1 cellular context compared by ENCODE assay signal in the genomic region with DNA sequence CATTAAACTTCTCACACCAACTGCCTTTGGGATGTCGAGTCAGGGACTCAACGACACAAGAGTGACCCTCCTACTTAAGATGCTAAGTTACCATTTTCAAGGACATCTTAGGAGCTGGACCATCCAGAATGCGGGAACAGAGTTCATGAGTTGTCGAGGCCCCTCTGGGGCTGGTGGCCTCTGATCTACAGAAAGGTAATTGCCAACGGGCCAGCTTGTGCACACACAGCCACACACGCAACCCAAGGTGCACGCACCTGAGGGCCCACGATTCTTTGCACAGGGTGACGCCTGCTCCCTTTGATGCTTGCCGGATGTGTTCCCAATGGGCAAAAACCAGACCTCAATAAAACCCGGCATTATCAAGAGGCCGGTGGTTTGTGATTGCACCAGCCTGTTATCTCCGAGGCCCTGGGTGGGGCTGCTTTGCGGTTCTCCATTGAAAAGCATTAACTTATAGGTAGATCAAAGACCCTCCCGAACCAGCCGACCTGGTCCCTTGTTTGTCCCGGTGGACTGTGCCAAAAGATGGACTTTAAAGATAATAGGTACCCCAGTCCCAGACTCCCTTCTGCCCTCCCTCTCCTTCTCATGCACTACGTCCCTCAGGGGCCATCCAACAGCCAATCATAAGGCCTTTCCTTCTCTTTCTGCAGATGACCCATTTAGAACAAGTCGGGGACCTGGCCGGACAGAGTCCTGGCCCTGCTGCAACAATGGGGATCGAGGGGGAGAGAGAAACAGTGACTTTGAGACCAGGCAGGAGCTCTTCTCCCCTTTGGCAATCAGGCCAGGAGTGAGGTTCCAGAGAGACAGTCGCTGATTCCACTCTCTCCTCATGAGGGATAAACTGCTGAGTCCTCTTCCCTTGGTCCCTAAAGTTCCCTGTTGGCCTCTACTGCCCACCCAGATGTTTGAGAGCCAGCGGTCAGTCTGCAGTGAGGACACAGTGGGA.
TF ChIP-seq lines count a peak whose summit lies in the region.

No MANE protein-coding gene starts in this region.

TF ChIP-seq in HepG2, 621 proteins besides CTCF, POLR2A, EP300 and RAD21 (continued from another document and continues in another):
- TF ChIP-seq SNAPC4 (CRISPR knock-in tag; IDR thresholded peaks at IDR 0.05) (0 out of 2 replicates have a peak, but pooled peaks have one; percentile 70), GPN1 (CRISPR knock-in tag; IDR thresholded peaks at IDR 0.05; ENCODE audit: borderline replicate concordance) (no peak), ZNF782 (CRISPR knock-in tag; IDR thresholded peaks at IDR 0.05; ENCODE audit: borderline replicate concordance) (0 out of 2 replicates have a peak, but pooled peaks have one; percentile 49), GMEB1 (CRISPR knock-in tag; IDR thresholded peaks at IDR 0.05; ENCODE audit: borderline replicate concordance) (peak; percentile 73), ZNF841 (CRISPR knock-in tag; IDR thresholded peaks at IDR 0.05; ENCODE audit: borderline replicate concordance) (no peak; the same call in 1 of the 2 replicates), SMARCE1 (IDR thresholded peaks at IDR 0.05; ENCODE audit: borderline replicate concordance) (no peak), SNAPC5 (CRISPR knock-in tag; IDR thresholded peaks at IDR 0.05; ENCODE audit: borderline replicate concordance) (peak; percentile 86; the same call in 1 of the 2 replicates), ZFYVE20 (CRISPR knock-in tag; IDR thresholded peaks at IDR 0.05; ENCODE audit: borderline replicate concordance, low read depth) (no peak), KDM4B (CRISPR knock-in tag; IDR thresholded peaks at IDR 0.05) (peak; percentile 46; the same call in 1 of the 2 replicates), ZNF670 (CRISPR knock-in tag; IDR thresholded peaks at IDR 0.05; ENCODE audit: borderline replicate concordance) (peak; percentile 83), MXD4 (CRISPR knock-in tag; IDR thresholded peaks at IDR 0.05) (peak; percentile 73; the same call in 1 of the 2 replicates), REL (CRISPR knock-in tag; conservative IDR thresholded peaks at IDR 0.05) (peak; percentile 56; the same call in 1 of the 2 replicates), ETS1 (CRISPR knock-in tag; IDR thresholded peaks at IDR 0.05) (0 out of 2 replicates have a peak, but pooled peaks have one; percentile 27), GMEB2 (CRISPR knock-in tag; IDR thresholded peaks at IDR 0.05; ENCODE audit: low read depth) (no peak; the same call in 1 of the 2 replicates), ZNF883 (CRISPR knock-in tag; IDR thresholded peaks at IDR 0.05; ENCODE audit: not compliant biosample characterization) (peak; percentile 19), EZH2 (conservative IDR thresholded peaks at IDR 0.05; ENCODE audit: low read depth, low read length) (no peak), POLR2AphosphoS2 (IDR thresholded peaks at IDR 0.05; ENCODE audit: low read depth, low read length) (no peak), TBX2 (CRISPR knock-in tag; IDR thresholded peaks at IDR 0.05; ENCODE audit: borderline replicate concordance) (peak; percentile 99), ZNF580 (CRISPR knock-in tag; IDR thresholded peaks at IDR 0.05; ENCODE audit: borderline replicate concordance, low read depth) (no peak; the same call in 1 of the 2 replicates), ZMAT3 (CRISPR knock-in tag; conservative IDR thresholded peaks at IDR 0.05) (peak; percentile 53; the same call in 1 of the 2 replicates), AHR (CRISPR knock-in tag; IDR thresholded peaks at IDR 0.05) (peak; percentile 100), SIX4 (CRISPR knock-in tag; IDR thresholded peaks at IDR 0.05) (peak; percentile 93), ZMAT5 (CRISPR knock-in tag; IDR thresholded peaks at IDR 0.05; ENCODE audit: borderline replicate concordance, low read depth) (no peak), PLRG1 (conservative IDR thresholded peaks at IDR 0.05) (no peak), MEIS2 (CRISPR knock-in tag; IDR thresholded peaks at IDR 0.05) (peak; percentile 92), MIXL1 (CRISPR knock-in tag; IDR thresholded peaks at IDR 0.05) (peak; percentile 81; the same call in 1 of the 2 replicates), ZNF558 (CRISPR knock-in tag; IDR thresholded peaks at IDR 0.05; ENCODE audit: borderline replicate concordance) (no peak)
- TF ChIP-seq, protein P1, sequence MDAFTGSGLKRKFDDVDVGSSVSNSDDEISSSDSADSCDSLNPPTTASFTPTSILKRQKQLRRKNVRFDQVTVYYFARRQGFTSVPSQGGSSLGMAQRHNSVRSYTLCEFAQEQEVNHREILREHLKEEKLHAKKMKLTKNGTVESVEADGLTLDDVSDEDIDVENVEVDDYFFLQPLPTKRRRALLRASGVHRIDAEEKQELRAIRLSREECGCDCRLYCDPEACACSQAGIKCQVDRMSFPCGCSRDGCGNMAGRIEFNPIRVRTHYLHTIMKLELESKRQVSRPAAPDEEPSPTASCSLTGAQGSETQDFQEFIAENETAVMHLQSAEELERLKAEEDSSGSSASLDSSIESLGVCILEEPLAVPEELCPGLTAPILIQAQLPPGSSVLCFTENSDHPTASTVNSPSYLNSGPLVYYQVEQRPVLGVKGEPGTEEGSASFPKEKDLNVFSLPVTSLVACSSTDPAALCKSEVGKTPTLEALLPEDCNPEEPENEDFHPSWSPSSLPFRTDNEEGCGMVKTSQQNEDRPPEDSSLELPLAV (CRISPR knock-in tag; conservative IDR thresholded peaks at IDR 0.05; ENCODE audit: low read depth): no peak
- TF ChIP-seq, protein P2, sequence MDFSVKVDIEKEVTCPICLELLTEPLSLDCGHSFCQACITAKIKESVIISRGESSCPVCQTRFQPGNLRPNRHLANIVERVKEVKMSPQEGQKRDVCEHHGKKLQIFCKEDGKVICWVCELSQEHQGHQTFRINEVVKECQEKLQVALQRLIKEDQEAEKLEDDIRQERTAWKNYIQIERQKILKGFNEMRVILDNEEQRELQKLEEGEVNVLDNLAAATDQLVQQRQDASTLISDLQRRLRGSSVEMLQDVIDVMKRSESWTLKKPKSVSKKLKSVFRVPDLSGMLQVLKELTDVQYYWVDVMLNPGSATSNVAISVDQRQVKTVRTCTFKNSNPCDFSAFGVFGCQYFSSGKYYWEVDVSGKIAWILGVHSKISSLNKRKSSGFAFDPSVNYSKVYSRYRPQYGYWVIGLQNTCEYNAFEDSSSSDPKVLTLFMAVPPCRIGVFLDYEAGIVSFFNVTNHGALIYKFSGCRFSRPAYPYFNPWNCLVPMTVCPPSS (IDR thresholded peaks at IDR 0.05): no peak
- TF ChIP-seq, protein P3, sequence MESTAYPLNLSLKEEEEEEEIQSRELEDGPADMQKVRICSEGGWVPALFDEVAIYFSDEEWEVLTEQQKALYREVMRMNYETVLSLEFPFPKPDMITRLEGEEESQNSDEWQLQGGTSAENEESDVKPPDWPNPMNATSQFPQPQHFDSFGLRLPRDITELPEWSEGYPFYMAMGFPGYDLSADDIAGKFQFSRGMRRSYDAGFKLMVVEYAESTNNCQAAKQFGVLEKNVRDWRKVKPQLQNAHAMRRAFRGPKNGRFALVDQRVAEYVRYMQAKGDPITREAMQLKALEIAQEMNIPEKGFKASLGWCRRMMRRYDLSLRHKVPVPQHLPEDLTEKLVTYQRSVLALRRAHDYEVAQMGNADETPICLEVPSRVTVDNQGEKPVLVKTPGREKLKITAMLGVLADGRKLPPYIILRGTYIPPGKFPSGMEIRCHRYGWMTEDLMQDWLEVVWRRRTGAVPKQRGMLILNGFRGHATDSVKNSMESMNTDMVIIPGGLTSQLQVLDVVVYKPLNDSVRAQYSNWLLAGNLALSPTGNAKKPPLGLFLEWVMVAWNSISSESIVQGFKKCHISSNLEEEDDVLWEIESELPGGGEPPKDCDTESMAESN (CRISPR knock-in tag; conservative IDR thresholded peaks at IDR 0.05): peak; percentile 79; the same call in 1 of the 2 replicates
- TF ChIP-seq, protein P4, sequence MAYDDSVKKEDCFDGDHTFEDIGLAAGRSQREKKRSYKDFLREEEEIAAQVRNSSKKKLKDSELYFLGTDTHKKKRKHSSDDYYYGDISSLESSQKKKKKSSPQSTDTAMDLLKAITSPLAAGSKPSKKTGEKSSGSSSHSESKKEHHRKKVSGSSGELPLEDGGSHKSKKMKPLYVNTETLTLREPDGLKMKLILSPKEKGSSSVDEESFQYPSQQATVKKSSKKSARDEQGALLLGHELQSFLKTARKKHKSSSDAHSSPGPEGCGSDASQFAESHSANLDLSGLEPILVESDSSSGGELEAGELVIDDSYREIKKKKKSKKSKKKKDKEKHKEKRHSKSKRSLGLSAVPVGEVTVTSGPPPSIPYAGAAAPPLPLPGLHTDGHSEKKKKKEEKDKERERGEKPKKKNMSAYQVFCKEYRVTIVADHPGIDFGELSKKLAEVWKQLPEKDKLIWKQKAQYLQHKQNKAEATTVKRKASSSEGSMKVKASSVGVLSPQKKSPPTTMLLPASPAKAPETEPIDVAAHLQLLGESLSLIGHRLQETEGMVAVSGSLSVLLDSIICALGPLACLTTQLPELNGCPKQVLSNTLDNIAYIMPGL (CRISPR knock-in tag; IDR thresholded peaks at IDR 0.05; ENCODE audit: borderline replicate concordance in 1 of 2, low read depth in 1 of 2): peak; percentile 45 to 60
